Comparison of ENCODE assay signal across 11 cellular contexts in genomic region chr19:16096281-16096855, GRCh38. TPM values are rescaled to one million over a fixed set of nuclear protein-coding genes. Genes with fewer than 3 reads are reported as not detected.
DNase-seq lines count a peak whose midpoint lies in the region; ATAC-seq, FAIRE-seq and TF ChIP-seq lines count a peak whose summit lies in the region.
"Had no signal": no experiment of that assay in that cellular context is flagged by ENCODE, and none has a peak within 500 bp of the region (broad histone marks: within the 10 kb centered on the region; RNA-seq: fewer than 3 reads in every experiment).

No MANE protein-coding gene starts in this region.

- no peak overlapping the region for H2BK12ac ChIP-seq in trophoblast cell (ENCODE audit: low read length)

- dilution Hi-C loops in endothelial cell of umbilical vein (cut with MboI; ENCODE audit: extremely low pct_ligation_motif_present, low sequenced_read_pairs) = no loop called here

- H3K4ac ChIP-seq in trophoblast cell (ENCODE audit: low read depth, low read length) = no peak overlapping the region

- H3K79me1 ChIP-seq in trophoblast cell (ENCODE audit: low read length) = peaks cover 4% of the 10 kb centered on the region

- DNase-seq in CD8-positive, alpha-beta T cell = no peak
- DNase-seq in PC-9 (no peak), endothelial cell of umbilical vein (ENCODE audit: low read depth, low spot score) (peak; percentile 45), trophoblast cell (peak in 1 of 2 donors; percentile 78), SK-N-DZ (ENCODE audit: low spot score) (no peak), cortex of kidney (lab: John Stamatoyannopoulos, UW) (no peak)
- DNase-seq: activated CD4-positive, alpha-beta T cell treated with anti-CD3 and anti-CD28 coated beads for 1 hour; NCI-H2081 treated with DMSO at 0.1 percent for 48 hours had no signal

- H3K9me3 ChIP-seq in CD8-positive, alpha-beta T cell (ENCODE audit: low read length) = no peaks in the 10 kb centered on the region
- H3K9me3 ChIP-seq in PC-9 (ENCODE audit: insufficient read depth, low read depth) = no peaks in the 10 kb centered on the region
- no peaks in the 10 kb centered on the region for H3K9me3 ChIP-seq in endothelial cell of umbilical vein (replicated peaks; ENCODE audit: control insufficient read depth, insufficient read depth, low read length)
- no peaks in the 10 kb centered on the region for H3K9me3 ChIP-seq in trophoblast cell (ENCODE audit: insufficient read depth, low read depth, low read length)

- no peaks in the 10 kb centered on the region for H3K9me2 ChIP-seq in PC-9 (ENCODE audit: insufficient read depth)

- H4K20me1 ChIP-seq in PC-9 (ENCODE audit: insufficient read depth) (no peaks in the 10 kb centered on the region), endothelial cell of umbilical vein (replicated peaks; ENCODE audit: control insufficient read depth, extremely low read depth, insufficient read depth, low read length) (peaks cover 3% of the 10 kb centered on the region)

- H3K18ac ChIP-seq in trophoblast cell (ENCODE audit: low read length) = no peak overlapping the region

- H3K4me1 Mint-ChIP-seq in CD8-positive, alpha-beta T cell (ENCODE audit: low read depth) = peaks cover 25% of the 10 kb centered on the region

- BruUV-seq in PC-9 (replicated peaks; lab: Mats Ljungman, UMichigan) = no TSS peak
- BruUV-seq in endothelial cell of umbilical vein (replicated peaks; lab: Mats Ljungman, UMichigan) = no TSS peak

- no peak for TF ChIP-seq CTCF in CD8-positive, alpha-beta T cell (IDR thresholded peaks at IDR 0.05)
- TF ChIP-seq CTCF in PC-9 (conservative IDR thresholded peaks at IDR 0.05) (no peak), endothelial cell of umbilical vein (IDR thresholded peaks at IDR 0.05; ENCODE audit: extremely low read depth in 1 of 2, insufficient read depth in 1 of 2, low read depth in 1 of 2, low read length in 2 of 2) (no peak)

- ATAC-seq in CD8-positive, alpha-beta T cell = no peak
- ATAC-seq in GM18870 (IDR thresholded peaks at IDR 0.05; ENCODE audit: unreplicated experiment) = no peak
- no peak for ATAC-seq in GM21529 (IDR thresholded peaks at IDR 0.05; ENCODE audit: unreplicated experiment)
- ATAC-seq: Panc1 had no signal

- H3K14ac ChIP-seq in trophoblast cell (ENCODE audit: low read length) = no peak overlapping the region

- peak; percentile 80 for FAIRE-seq in endothelial cell of umbilical vein (lab: Jason Lieb, UNC)

- H3K9me1 ChIP-seq in endothelial cell of umbilical vein (replicated peaks; ENCODE audit: control insufficient read depth, extremely low read depth, insufficient read depth, low read length) = no peaks in the 10 kb centered on the region

- H3K9ac ChIP-seq in endothelial cell of umbilical vein (replicated peaks; ENCODE audit: extremely low read depth, insufficient read depth, low read length) = peak overlapping the region; percentile 19
- no peak overlapping the region for H3K9ac ChIP-seq in trophoblast cell (ENCODE audit: low read length)

- no peak overlapping the region for H4K8ac ChIP-seq in trophoblast cell (ENCODE audit: low read depth, low read length)

- no peak overlapping the region for H2AK5ac ChIP-seq in trophoblast cell (ENCODE audit: low read length)

- no peak overlapping the region for H2AFZ ChIP-seq in PC-9
- no peak overlapping the region for H2AFZ ChIP-seq in endothelial cell of umbilical vein (ENCODE audit: low read depth, low read length)
- no peak overlapping the region for H2AFZ ChIP-seq in trophoblast cell (ENCODE audit: insufficient read depth, low read length, poor library complexity)

- peak overlapping the region; percentile 21 for H2BK5ac ChIP-seq in trophoblast cell (ENCODE audit: low read depth, low read length, poor library complexity)

- no peak overlapping the region for H4K91ac ChIP-seq in trophoblast cell (ENCODE audit: low read depth, low read length)

- WGBS in trophoblast cell (ENCODE audit: extremely low coverage, insufficient coverage, insufficient read length) = no CpG with 5 or more reads among the region's 10 CpGs

- peaks cover 58% of the 10 kb centered on the region for H3K36me3 ChIP-seq in CD8-positive, alpha-beta T cell (ENCODE audit: insufficient read depth, low read length)
- H3K36me3 ChIP-seq in PC-9 (ENCODE audit: low read depth) = peaks cover 57% of the 10 kb centered on the region
- peaks cover 42 to 48% of the 10 kb centered on the region in 2 experiments for H3K36me3 ChIP-seq in endothelial cell of umbilical vein (ENCODE audit: control insufficient read depth in 2 of 2, extremely low read depth in 1 of 2, insufficient read depth in 2 of 2, low read length in 2 of 2)
- H3K36me3 ChIP-seq in trophoblast cell (ENCODE audit: control insufficient read depth in 1 of 2, insufficient read depth in 2 of 2, low read length in 2 of 2) = peaks cover 66 to 85% of the 10 kb centered on the region in 2 experiments

- H3K4me1 ChIP-seq in CD8-positive, alpha-beta T cell (ENCODE audit: insufficient read depth, low read length) = peaks cover 23% of the 10 kb centered on the region
- H3K4me1 ChIP-seq in PC-9 (replicated peaks; ENCODE audit: insufficient read depth) = peaks cover 69% of the 10 kb centered on the region
- H3K4me1 ChIP-seq in endothelial cell of umbilical vein (ENCODE audit: control insufficient read depth, extremely low read depth, insufficient read depth, low read length) = peaks cover 13% of the 10 kb centered on the region
- H3K4me1 ChIP-seq in trophoblast cell (ENCODE audit: control insufficient read depth in 1 of 2, insufficient read depth in 2 of 2, low read length in 2 of 2) = peaks cover 19 to 46% of the 10 kb centered on the region in 2 experiments

- H3K9me3 Mint-ChIP-seq in CD8-positive, alpha-beta T cell = no peaks in the 10 kb centered on the region

- H3K27me3 ChIP-seq in CD8-positive, alpha-beta T cell (ENCODE audit: insufficient read depth, low read length) = no peaks in the 10 kb centered on the region
- H3K27me3 ChIP-seq in PC-9 (ENCODE audit: insufficient read depth, low read depth) = no peaks in the 10 kb centered on the region
- H3K27me3 ChIP-seq in endothelial cell of umbilical vein (ENCODE audit: control insufficient read depth in 2 of 2, insufficient read depth in 2 of 2, low read length in 2 of 2) = no peaks in the 10 kb centered on the region
- no peaks in the 10 kb centered on the region for H3K27me3 ChIP-seq in trophoblast cell (ENCODE audit: insufficient read depth, low read length)

- H3K27ac ChIP-seq in CD8-positive, alpha-beta T cell (ENCODE audit: low read depth, low read length) = no peak overlapping the region
- H3K27ac ChIP-seq in PC-9 = peak overlapping the region; percentile 8; the same call in 1 of the 2 replicates
- peak overlapping the region; percentile 58 for H3K27ac ChIP-seq in endothelial cell of umbilical vein (ENCODE audit: insufficient read depth, low read depth, low read length)
- peak overlapping the region; percentile 64 for H3K27ac ChIP-seq in trophoblast cell (ENCODE audit: low read depth, low read length)

- H3K23ac ChIP-seq in trophoblast cell (ENCODE audit: low read length) = no peak overlapping the region

- H3K79me2 ChIP-seq in PC-9 (ENCODE audit: low read depth) (peaks cover 17% of the 10 kb centered on the region), endothelial cell of umbilical vein (ENCODE audit: control insufficient read depth, insufficient read depth, low read length) (peaks cover 36% of the 10 kb centered on the region), trophoblast cell (ENCODE audit: control insufficient read depth, insufficient read depth, low read length, poor library complexity) (no peaks in the 10 kb centered on the region)

- no peak overlapping the region for H3K4me3 Mint-ChIP-seq in CD8-positive, alpha-beta T cell

- H3K36me3 Mint-ChIP-seq in CD8-positive, alpha-beta T cell = peaks cover 90% of the 10 kb centered on the region

- TF ChIP-seq POLR2A in endothelial cell of umbilical vein (IDR thresholded peaks at IDR 0.05; ENCODE audit: low read depth, low read length) = no peak

- no peak overlapping the region for H2BK120ac ChIP-seq in trophoblast cell (ENCODE audit: insufficient read depth, low read length, poor library complexity)

- H3K4me2 ChIP-seq in PC-9 (no peak overlapping the region), endothelial cell of umbilical vein (ENCODE audit: insufficient read depth, low read length) (no peak overlapping the region), trophoblast cell (ENCODE audit: low read length) (no peak overlapping the region)

- POLR2A ChIA-PET in CD8-positive, alpha-beta T cell (lab: Charles Lee) = interaction anchor here (0.9 to 2.6 kb wide), 4 partner anchors 15 to 1030 kb away, joined by 3 to 9 read pairs (median 4); partner anchors contain the start of gene RAB8A
- POLR2A ChIA-PET in PC-9 (lab: Charles Lee; ENCODE audit: unreplicated experiment) (interaction anchor here (0.6 to 0.8 kb wide), 2 partner anchors 244 to 455 kb away, joined by 4 to 7 read pairs; no protein-coding TSS in a partner anchor), endothelial cell of umbilical vein (lab: Charles Lee) (interaction anchor here (0.8 to 1.8 kb wide), 2 partner anchors 10 to 13 kb away, joined by 3 to 7 read pairs; no protein-coding TSS in a partner anchor)

- intact Hi-C loops in CD8-positive, alpha-beta T cell (cut with DNase I, micrococcal nuclease) = no loop called here
- intact Hi-C loops in PC-9 (cut with micrococcal nuclease; ENCODE audit: unreplicated experiment) = no loop called here
- intact Hi-C loops in endothelial cell of umbilical vein (cut with micrococcal nuclease) = no loop called here

- H3K27me3 Mint-ChIP-seq in CD8-positive, alpha-beta T cell (ENCODE audit: low read depth) = no peaks in the 10 kb centered on the region

- H4K12ac ChIP-seq in trophoblast cell (ENCODE audit: low read depth, low read length) = no peak overlapping the region

- no peak overlapping the region for H3K4me3 ChIP-seq in CD8-positive, alpha-beta T cell (ENCODE audit: low read depth, low read length)
- no peak overlapping the region for H3K4me3 ChIP-seq in PC-9
- H3K4me3 ChIP-seq in endothelial cell of umbilical vein (replicated peaks in 1 of 3; ENCODE audit: insufficient read depth in 1 of 3, low read depth in 1 of 3, low read length in 3 of 3) = no peak overlapping the region
- no peak overlapping the region for H3K4me3 ChIP-seq in trophoblast cell (ENCODE audit: low read depth, low read length)

- H3F3A ChIP-seq in PC-9 (ENCODE audit: insufficient read depth, low read depth) = peaks cover 88% of the 10 kb centered on the region

- peak overlapping the region; percentile 71 for H3K27ac Mint-ChIP-seq in CD8-positive, alpha-beta T cell

- CTCF ChIA-PET in CD8-positive, alpha-beta T cell (lab: Charles Lee) = interaction anchor here (1.1 to 5.9 kb wide), 8 partner anchors 9 to 41 kb away, joined by 3 to 20 read pairs (median 6); no protein-coding TSS in a partner anchor
- CTCF ChIA-PET in PC-9 (lab: Charles Lee) = interaction anchor here (0.5 kb wide), 2 partner anchors 33 to 88 kb away, joined by 4 to 5 read pairs; no protein-coding TSS in a partner anchor
- CTCF ChIA-PET in endothelial cell of umbilical vein (lab: Charles Lee) = interaction anchor here (0.8 to 4.1 kb wide), 7 partner anchors 10 to 86 kb away, joined by 3 to 39 read pairs (median 4); no protein-coding TSS in a partner anchor

RNA-seq across cellular contexts. Expression of gene RAB8A, which starts 15.3 kb away (rescaled TPM):
- total RNA-seq in CD8-positive, alpha-beta T cell = 10 to 100 TPM; 79.1 to 88.4 TPM
- total RNA-seq in PC-9 (2021) = 87.9 and 104 TPM in 2 replicates
- total RNA-seq in endothelial cell of umbilical vein = 98.9 and 107 TPM in 2 replicates
- polyA plus RNA-seq in endothelial cell of umbilical vein = 62.1 and 81.5 TPM in 2 replicates
- 82.7 and 92.5 TPM in 2 replicates for polyA plus RNA-seq in endothelial cell of umbilical vein (2011; cell fraction: cytosol; rRNA removed)
- 40.7 and 44.4 TPM in 2 replicates for polyA plus RNA-seq in endothelial cell of umbilical vein (2011; cell fraction: nucleus; rRNA removed)
- 97.1 and 112 TPM in 2 replicates for polyA plus RNA-seq in endothelial cell of umbilical vein (2012)
- polyA minus RNA-seq in endothelial cell of umbilical vein = 128 and 129 TPM in 2 replicates
- polyA minus RNA-seq in endothelial cell of umbilical vein (2011; cell fraction: cytosol; rRNA and poly(A)+ RNA removed) = 108 TPM
- 36.2 and 41.4 TPM in 2 replicates for polyA minus RNA-seq in endothelial cell of umbilical vein (2011; cell fraction: nucleus; rRNA and poly(A)+ RNA removed)
- 61.7 and 61.9 TPM in 2 replicates for polyA plus RNA-seq in trophoblast cell (2013)
- polyA plus RNA-seq in SK-N-DZ (2014; cell fraction: cytosol; rRNA removed) = 44.3 and 48.2 TPM in 2 replicates
- polyA plus RNA-seq in SK-N-DZ (2014; cell fraction: nucleus; rRNA removed) = 19.6 and 19.9 TPM in 2 replicates

RNA-seq across cellular contexts. Expression of gene TPM4, which starts 20.1 kb away (rescaled TPM):
- total RNA-seq in CD8-positive, alpha-beta T cell = 100 to 1,000 TPM; 187 to 199 TPM
- 279 and 307 TPM in 2 replicates for total RNA-seq in PC-9 (2021)
- 875 and 924 TPM in 2 replicates for total RNA-seq in endothelial cell of umbilical vein
- polyA plus RNA-seq in endothelial cell of umbilical vein = 356 and 430 TPM in 2 replicates
- 649 and 651 TPM in 2 replicates for polyA plus RNA-seq in endothelial cell of umbilical vein (2011; cell fraction: cytosol; rRNA removed)
- polyA plus RNA-seq in endothelial cell of umbilical vein (2011; cell fraction: nucleus; rRNA removed) = 485 and 680 TPM in 2 replicates
- 943 and 960 TPM in 2 replicates for polyA plus RNA-seq in endothelial cell of umbilical vein (2012)
- 357 TPM in 2 replicates for polyA minus RNA-seq in endothelial cell of umbilical vein
- polyA minus RNA-seq in endothelial cell of umbilical vein (2011; cell fraction: cytosol; rRNA and poly(A)+ RNA removed) = 149 TPM
- 220 and 242 TPM in 2 replicates for polyA minus RNA-seq in endothelial cell of umbilical vein (2011; cell fraction: nucleus; rRNA and poly(A)+ RNA removed)
- 859 and 864 TPM in 2 replicates for polyA plus RNA-seq in trophoblast cell (2013)
- polyA plus RNA-seq in SK-N-DZ (2014; cell fraction: cytosol; rRNA removed) = 173 and 190 TPM in 2 replicates
- polyA plus RNA-seq in SK-N-DZ (2014; cell fraction: nucleus; rRNA removed) = 78.2 and 86.9 TPM in 2 replicates

RNA-seq across cellular contexts. Expression of gene HSH2D, which starts 47.1 kb away (rescaled TPM):
- 10 to 100 TPM; 35.9 to 37.5 TPM for total RNA-seq in CD8-positive, alpha-beta T cell
- total RNA-seq in PC-9 (2021) (10.9 and 13.7 TPM in 2 replicates), endothelial cell of umbilical vein (not detected in 2 replicates)
- not detected in 2 replicates for polyA plus RNA-seq in endothelial cell of umbilical vein
- polyA plus RNA-seq in endothelial cell of umbilical vein (2011; cell fraction: cytosol; rRNA removed) = not detected in 2 replicates
- 0.20 TPM in 1 of 2 replicates, not detected in the other for polyA plus RNA-seq in endothelial cell of umbilical vein (2011; cell fraction: nucleus; rRNA removed)
- not detected in 2 replicates for polyA plus RNA-seq in endothelial cell of umbilical vein (2012)
- polyA minus RNA-seq in endothelial cell of umbilical vein = not detected in 2 replicates
- 1.8 TPM for polyA minus RNA-seq in endothelial cell of umbilical vein (2011; cell fraction: cytosol; rRNA and poly(A)+ RNA removed)
- polyA minus RNA-seq in endothelial cell of umbilical vein (2011; cell fraction: nucleus; rRNA and poly(A)+ RNA removed) = not detected in 2 replicates
- 0.10 and 0.17 TPM in 2 replicates for polyA plus RNA-seq in trophoblast cell (2013)
- not detected in 2 replicates for polyA plus RNA-seq in SK-N-DZ (2014; cell fraction: cytosol; rRNA removed)
- polyA plus RNA-seq in SK-N-DZ (2014; cell fraction: nucleus; rRNA removed) = not detected in 2 replicates

Comparison
In these comparisons a context has a peak if more than half of its experiments do, and no peak if none do; other contexts are left out.
1. RNA of gene HSH2D, which starts 47.1 kb away (total RNA-seq): 35.9 to 37.5 TPM in CD8-positive, alpha-beta T cell and 10.9 to 13.7 TPM in PC-9; not detected in endothelial cell of umbilical vein; every median in the first group is over 10 times any median in the second.